1 cellular context compared by ENCODE assay signal in genomic region chr12:119835068-119835467, GRCh38.
TF ChIP-seq lines count a peak whose summit lies in the region.

No MANE protein-coding gene starts in this region.

TF ChIP-seq in WTC11, 78 proteins besides CTCF, POLR2A, EP300 and RAD21 (continued from another document):
- no peak for TF ChIP-seq TEAD4 (CRISPR knock-in tag; IDR thresholded peaks at IDR 0.05)
- no peak for TF ChIP-seq ZNF416 (CRISPR knock-in tag; IDR thresholded peaks at IDR 0.05)
- no peak for TF ChIP-seq CREB1 (CRISPR knock-in tag; IDR thresholded peaks at IDR 0.05)
- TF ChIP-seq ZNF232 (CRISPR knock-in tag; IDR thresholded peaks at IDR 0.05) = no peak
- no peak for TF ChIP-seq ATF3 (CRISPR knock-in tag; conservative IDR thresholded peaks at IDR 0.05)
- TF ChIP-seq RORB (CRISPR knock-in tag; IDR thresholded peaks at IDR 0.05) = no peak
- TF ChIP-seq, protein P1, sequence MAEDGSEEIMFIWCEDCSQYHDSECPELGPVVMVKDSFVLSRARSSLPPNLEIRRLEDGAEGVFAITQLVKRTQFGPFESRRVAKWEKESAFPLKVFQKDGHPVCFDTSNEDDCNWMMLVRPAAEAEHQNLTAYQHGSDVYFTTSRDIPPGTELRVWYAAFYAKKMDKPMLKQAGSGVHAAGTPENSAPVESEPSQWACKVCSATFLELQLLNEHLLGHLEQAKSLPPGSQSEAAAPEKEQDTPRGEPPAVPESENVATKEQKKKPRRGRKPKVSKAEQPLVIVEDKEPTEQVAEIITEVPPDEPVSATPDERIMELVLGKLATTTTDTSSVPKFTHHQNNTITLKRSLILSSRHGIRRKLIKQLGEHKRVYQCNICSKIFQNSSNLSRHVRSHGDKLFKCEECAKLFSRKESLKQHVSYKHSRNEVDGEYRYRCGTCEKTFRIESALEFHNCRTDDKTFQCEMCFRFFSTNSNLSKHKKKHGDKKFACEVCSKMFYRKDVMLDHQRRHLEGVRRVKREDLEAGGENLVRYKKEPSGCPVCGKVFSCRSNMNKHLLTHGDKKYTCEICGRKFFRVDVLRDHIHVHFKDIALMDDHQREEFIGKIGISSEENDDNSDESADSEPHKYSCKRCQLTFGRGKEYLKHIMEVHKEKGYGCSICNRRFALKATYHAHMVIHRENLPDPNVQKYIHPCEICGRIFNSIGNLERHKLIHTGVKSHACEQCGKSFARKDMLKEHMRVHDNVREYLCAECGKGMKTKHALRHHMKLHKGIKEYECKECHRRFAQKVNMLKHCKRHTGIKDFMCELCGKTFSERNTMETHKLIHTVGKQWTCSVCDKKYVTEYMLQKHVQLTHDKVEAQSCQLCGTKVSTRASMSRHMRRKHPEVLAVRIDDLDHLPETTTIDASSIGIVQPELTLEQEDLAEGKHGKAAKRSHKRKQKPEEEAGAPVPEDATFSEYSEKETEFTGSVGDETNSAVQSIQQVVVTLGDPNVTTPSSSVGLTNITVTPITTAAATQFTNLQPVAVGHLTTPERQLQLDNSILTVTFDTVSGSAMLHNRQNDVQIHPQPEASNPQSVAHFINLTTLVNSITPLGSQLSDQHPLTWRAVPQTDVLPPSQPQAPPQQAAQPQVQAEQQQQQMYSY (CRISPR knock-in tag; IDR thresholded peaks at IDR 0.05) = no peak
